In the genomic region with DNA sequence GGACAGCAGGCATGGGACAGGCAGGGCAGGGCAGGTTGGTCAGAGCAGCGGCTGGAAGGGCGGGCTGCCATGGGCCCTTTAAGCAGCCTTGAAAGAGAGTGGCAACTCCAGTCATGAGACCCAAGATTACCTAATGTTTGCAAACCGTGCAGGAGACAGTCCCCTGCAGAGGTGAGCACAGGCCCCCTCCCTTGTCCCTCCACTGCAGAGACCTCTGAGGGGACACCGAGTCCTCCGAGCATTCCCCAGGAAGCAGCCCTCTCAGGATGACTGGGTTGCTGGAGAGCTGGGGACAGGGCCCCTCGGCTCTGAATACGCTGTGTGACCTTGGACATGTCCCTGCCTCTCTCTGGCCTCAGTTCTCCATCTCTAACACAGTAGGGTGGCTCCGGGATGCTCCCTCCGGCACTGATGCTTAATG, we compare ENCODE assay signal across 16 cellular contexts.
A peak's percentile ranks its signal among the peaks of the same experiment; 100 is the strongest.
DNase-seq lines count a peak whose midpoint lies in the region; ATAC-seq and TF ChIP-seq lines count a peak whose summit lies in the region.
"Had no signal": no experiment of that assay in that cellular context is flagged by ENCODE, and none has a peak within 500 bp of the region (broad histone marks: within the 10 kb centered on the region; RNA-seq: fewer than 3 reads in every experiment).

No MANE protein-coding gene starts in this region.

- intact Hi-C loops in CD4-positive, alpha-beta T cell (cut with DNase I, micrococcal nuclease): no loop called here
- intact Hi-C loops in activated T-helper 1 cell treated with anti-CD3 and anti-CD28 coated beads, Interleukin-12 subunit alpha, Interleukin-12 subunit beta, Interleukin-2, Interleukin-4 antibody, amounts not matched to agents 30 ng/mL and 10 ng/mL and 1 ng/mL, durations not matched to agents 14 hours and 24 hours and 36 hours (cut with micrococcal nuclease): no loop called here

- no peaks in the 10 kb centered on the region for H3K9me3 ChIP-seq in CD4-positive, alpha-beta T cell (ENCODE audit: control insufficient read depth, low read length)
- H3K9me3 ChIP-seq in right atrium auricular region: no peaks in the 10 kb centered on the region
- no peaks in the 10 kb centered on the region for H3K9me3 ChIP-seq in smooth muscle cell (replicated peaks; ENCODE audit: low read depth)

- no peak overlapping the region for H2AFZ ChIP-seq in smooth muscle cell (ENCODE audit: low read depth)

- peaks cover 74% of the 10 kb centered on the region for H3K4me1 Mint-ChIP-seq in CD4-positive, alpha-beta T cell (ENCODE audit: low read depth)
- H3K4me1 Mint-ChIP-seq in activated T-helper 1 cell treated with anti-CD3 and anti-CD28 coated beads, Interleukin-12 subunit alpha, Interleukin-12 subunit beta, Interleukin-2, Interleukin-4 antibody, amounts not matched to agents 30 ng/mL and 10 ng/mL and 1 ng/mL, durations not matched to agents 14 hours and 24 hours and 36 hours (ENCODE audit: low read depth): peaks cover 17% of the 10 kb centered on the region

- peaks cover 0 to 49% of the 10 kb centered on the region in 2 donors for H3K4me1 ChIP-seq in right atrium auricular region
- peaks cover 21% of the 10 kb centered on the region for H3K4me1 ChIP-seq in smooth muscle cell (ENCODE audit: low read depth)
- H3K4me1 ChIP-seq: foreskin keratinocyte had no signal

- DNase-seq in CD4-positive, alpha-beta T cell: no peak
- DNase-seq in activated T-helper 1 cell treated with anti-CD3 and anti-CD28 coated beads, Interleukin-12 subunit alpha, Interleukin-12 subunit beta, Interleukin-2, Interleukin-4 antibody, amounts not matched to agents 30 ng/mL and 10 ng/mL and 1 ng/mL, durations not matched to agents 14 hours and 24 hours and 36 hours (ENCODE audit: low spot score): no peak
- DNase-seq in right atrium auricular region (ENCODE audit: low spot score): no peak
- no peak for DNase-seq in smooth muscle cell (lab: John Stamatoyannopoulos, UW; ENCODE audit: unreplicated experiment)
- DNase-seq in hepatic stellate cell (ENCODE audit: low spot score): no peak
- no peak for DNase-seq in NCI-H2196 treated with DMSO at 0.1 percent for 48 hours (lab: John Stamatoyannopoulos, UW; ENCODE audit: unreplicated experiment)
- DNase-seq in SK-N-DZ (ENCODE audit: low spot score): no peak
- DNase-seq in activated CD8-positive, alpha-beta memory T cell treated with anti-CD3 and anti-CD28 coated beads, Interleukin-2, amount 50 U/mL, for 48 hours: no peak
- DNase-seq: activated CD4-positive, alpha-beta T cell treated with anti-CD3 and anti-CD28 coated beads for 48 hours; activated naive CD8-positive, alpha-beta T cell treated with anti-CD3 and anti-CD28 coated beads, Interleukin-2, amount 50 U/mL, for 24 hours; foreskin keratinocyte; NCI-H2227 treated with DMSO at 0.1 percent for 48 hours; SHP77; stimulated activated naive CD4-positive, alpha-beta T cell had no signal

- no peak for TF ChIP-seq CTCF in CD4-positive, alpha-beta T cell (IDR thresholded peaks at IDR 0.05)
- no peak for TF ChIP-seq CTCF in right atrium auricular region (IDR thresholded peaks at IDR 0.05)
- no peak for TF ChIP-seq CTCF in smooth muscle cell (IDR thresholded peaks at IDR 0.05; ENCODE audit: borderline replicate concordance, insufficient read depth, poor library complexity, severe bottlenecking)

- peaks cover 30% of the 10 kb centered on the region for H3K36me3 Mint-ChIP-seq in CD4-positive, alpha-beta T cell (ENCODE audit: low read depth)
- H3K36me3 Mint-ChIP-seq in activated T-helper 1 cell treated with anti-CD3 and anti-CD28 coated beads, Interleukin-12 subunit alpha, Interleukin-12 subunit beta, Interleukin-2, Interleukin-4 antibody, amounts not matched to agents 30 ng/mL and 10 ng/mL and 1 ng/mL, durations not matched to agents 14 hours and 24 hours and 36 hours (ENCODE audit: low read depth): peaks cover 16% of the 10 kb centered on the region

- peaks cover 45% of the 10 kb centered on the region for H4K20me1 ChIP-seq in smooth muscle cell (ENCODE audit: low read depth)

- H3K4me2 ChIP-seq in smooth muscle cell: no peak overlapping the region

- H3F3A ChIP-seq in smooth muscle cell (ENCODE audit: low read depth): peaks cover 23% of the 10 kb centered on the region

- H3K27me3 ChIP-seq in CD4-positive, alpha-beta T cell (ENCODE audit: control insufficient read depth, insufficient read depth, low read length): no peaks in the 10 kb centered on the region
- no peaks in the 10 kb centered on the region for H3K27me3 ChIP-seq in right atrium auricular region
- H3K27me3 ChIP-seq in smooth muscle cell (ENCODE audit: low read depth): no peaks in the 10 kb centered on the region

- H3K9me3 Mint-ChIP-seq in CD4-positive, alpha-beta T cell: no peaks in the 10 kb centered on the region
- no peaks in the 10 kb centered on the region for H3K9me3 Mint-ChIP-seq in activated T-helper 1 cell treated with anti-CD3 and anti-CD28 coated beads, Interleukin-12 subunit alpha, Interleukin-12 subunit beta, Interleukin-2, Interleukin-4 antibody, amounts not matched to agents 30 ng/mL and 10 ng/mL and 1 ng/mL, durations not matched to agents 14 hours and 24 hours and 36 hours
- H3K9me3 Mint-ChIP-seq: activated naive CD8-positive, alpha-beta T cell treated with anti-CD3 and anti-CD28 coated beads, Interleukin-2, amount 50 U/mL, for 24 hours; memory B cell had no signal

- no peak for ATAC-seq in CD4-positive, alpha-beta T cell (ENCODE audit: poor library complexity)
- ATAC-seq: activated naive CD8-positive, alpha-beta T cell treated with anti-CD3 and anti-CD28 coated beads, Interleukin-2, amount 50 U/mL, for 24 hours; foreskin keratinocyte had no signal

- no peak overlapping the region for H3K9ac ChIP-seq in smooth muscle cell (ENCODE audit: low read depth)

- WGBS in smooth muscle cell (ENCODE audit: low lambda C conversion rate): 90% methylated on average over 9 of the region's 9 CpGs

- no peak overlapping the region for H3K27ac ChIP-seq in CD4-positive, alpha-beta T cell (ENCODE audit: low read depth, low read length)
- H3K27ac ChIP-seq in right atrium auricular region: peak overlapping the region; percentile 91 to 95
- H3K27ac ChIP-seq in smooth muscle cell (ENCODE audit: low read depth): peak overlapping the region; percentile 83
- H3K27ac ChIP-seq: foreskin keratinocyte had no signal

- H3K36me3 ChIP-seq in right atrium auricular region (no peaks in the 10 kb centered on the region), smooth muscle cell (ENCODE audit: low read depth) (no peaks in the 10 kb centered on the region)

- H3K27ac Mint-ChIP-seq in CD4-positive, alpha-beta T cell: peak overlapping the region; percentile 30
- H3K27ac Mint-ChIP-seq in activated T-helper 1 cell treated with anti-CD3 and anti-CD28 coated beads, Interleukin-12 subunit alpha, Interleukin-12 subunit beta, Interleukin-2, Interleukin-4 antibody, amounts not matched to agents 30 ng/mL and 10 ng/mL and 1 ng/mL, durations not matched to agents 14 hours and 24 hours and 36 hours: no peak overlapping the region
- H3K27ac Mint-ChIP-seq: activated naive CD8-positive, alpha-beta T cell treated with anti-CD3 and anti-CD28 coated beads, Interleukin-2, amount 50 U/mL, for 24 hours; memory B cell had no signal

- H3K27me3 Mint-ChIP-seq in CD4-positive, alpha-beta T cell: no peaks in the 10 kb centered on the region
- H3K27me3 Mint-ChIP-seq in activated T-helper 1 cell treated with anti-CD3 and anti-CD28 coated beads, Interleukin-12 subunit alpha, Interleukin-12 subunit beta, Interleukin-2, Interleukin-4 antibody, amounts not matched to agents 30 ng/mL and 10 ng/mL and 1 ng/mL, durations not matched to agents 14 hours and 24 hours and 36 hours (ENCODE audit: insufficient read depth): peaks cover 2% of the 10 kb centered on the region
- H3K27me3 Mint-ChIP-seq: activated naive CD8-positive, alpha-beta T cell treated with anti-CD3 and anti-CD28 coated beads, Interleukin-2, amount 50 U/mL, for 24 hours; memory B cell had no signal

- CTCF ChIA-PET in CD4-positive, alpha-beta T cell (lab: Charles Lee): no interaction called here

- no peak overlapping the region for H3K4me3 ChIP-seq in right atrium auricular region
- no peak overlapping the region for H3K4me3 ChIP-seq in smooth muscle cell
- H3K4me3 ChIP-seq: skin epidermis had no signal

- POLR2A ChIA-PET in CD4-positive, alpha-beta T cell (lab: Charles Lee): interaction anchor here (2.5 kb wide), 1 partner anchor 10 kb away, joined by 9 read pairs; no protein-coding TSS in a partner anchor

- peak overlapping the region; percentile 62 for H3K4me3 Mint-ChIP-seq in CD4-positive, alpha-beta T cell
- H3K4me3 Mint-ChIP-seq in activated T-helper 1 cell treated with anti-CD3 and anti-CD28 coated beads, Interleukin-12 subunit alpha, Interleukin-12 subunit beta, Interleukin-2, Interleukin-4 antibody, amounts not matched to agents 30 ng/mL and 10 ng/mL and 1 ng/mL, durations not matched to agents 14 hours and 24 hours and 36 hours: peak overlapping the region; percentile 26

- H3K79me2 ChIP-seq in smooth muscle cell (ENCODE audit: low read depth): peaks cover 12% of the 10 kb centered on the region
